ENCODE assay signal across 8 cellular contexts in genomic region chr9:5587024-5587423, GRCh38. TPM values are rescaled to one million over a fixed set of nuclear protein-coding genes. Genes with fewer than 3 reads are reported as not detected.
DNase-seq lines count a peak whose midpoint lies in the region; ATAC-seq, FAIRE-seq and TF ChIP-seq lines count a peak whose summit lies in the region.

No MANE protein-coding gene starts in this region.

- H3K4me2 ChIP-seq in endothelial cell of umbilical vein (ENCODE audit: insufficient read depth, low read length): no peak overlapping the region

- H3K9ac ChIP-seq in endothelial cell of umbilical vein (replicated peaks; ENCODE audit: extremely low read depth, insufficient read depth, low read length): no peak overlapping the region

- ATAC-seq in GM18502 (IDR thresholded peaks at IDR 0.05; ENCODE audit: poor library complexity, unreplicated experiment) (peak; percentile 24), HG03439 (IDR thresholded peaks at IDR 0.05; ENCODE audit: unreplicated experiment) (no peak)

- no peak overlapping the region for H2AFZ ChIP-seq in endothelial cell of umbilical vein (ENCODE audit: low read depth, low read length)

- no peak overlapping the region for H3K4me3 Mint-ChIP-seq in T-helper 2 cell treated with Interferon-gamma antibody and Interleukin-4, amounts not matched to agents 5 μg/mL and 100 μg/mL, for 36 hours

- peaks cover 32% of the 10 kb centered on the region for H3K4me1 ChIP-seq in endothelial cell of umbilical vein (ENCODE audit: control insufficient read depth, extremely low read depth, insufficient read depth, low read length)

- H3K27ac ChIP-seq in endothelial cell of umbilical vein (ENCODE audit: insufficient read depth, low read depth, low read length): peak overlapping the region; percentile 55

- H4K20me1 ChIP-seq in endothelial cell of umbilical vein (replicated peaks; ENCODE audit: control insufficient read depth, extremely low read depth, insufficient read depth, low read length): no peaks in the 10 kb centered on the region

- no peaks in the 10 kb centered on the region for H3K27me3 Mint-ChIP-seq in T-helper 2 cell treated with Interferon-gamma antibody and Interleukin-4, amounts not matched to agents 5 μg/mL and 100 μg/mL, for 36 hours (ENCODE audit: low read depth)

- no peaks in the 10 kb centered on the region for H3K9me3 ChIP-seq in endothelial cell of umbilical vein (replicated peaks; ENCODE audit: control insufficient read depth, insufficient read depth, low read length)

- H3K27ac Mint-ChIP-seq in T-helper 2 cell treated with Interferon-gamma antibody and Interleukin-4, amounts not matched to agents 5 μg/mL and 100 μg/mL, for 36 hours: peak overlapping the region; percentile 92

- H3K4me1 Mint-ChIP-seq in T-helper 2 cell treated with Interferon-gamma antibody and Interleukin-4, amounts not matched to agents 5 μg/mL and 100 μg/mL, for 36 hours (ENCODE audit: low read depth): peaks cover 42% of the 10 kb centered on the region

- dilution Hi-C loops in endothelial cell of umbilical vein (cut with MboI; ENCODE audit: extremely low pct_ligation_motif_present, low sequenced_read_pairs): no loop called here

- intact Hi-C loops in endothelial cell of umbilical vein (cut with micrococcal nuclease): loop anchor here (2.0 kb wide), 1 partner anchor 76 kb away; the partner anchor contains the start of gene PDCD1LG2

- DNase-seq in T-helper 2 cell treated with Interferon-gamma antibody and Interleukin-4, amounts not matched to agents 5 μg/mL and 100 μg/mL, for 36 hours (ENCODE audit: low spot score): peak; percentile 63
- DNase-seq in endothelial cell of umbilical vein (ENCODE audit: low read depth, low spot score): no peak
- DNase-seq in stimulated activated CD4-positive, alpha-beta T cell treated with anti-CD3 and anti-CD28 coated beads, Interleukin-4, amount 100 ng/mL, for 1 hour: peak; percentile 16
- no peak for DNase-seq in SW 1271 (lab: John Stamatoyannopoulos, UW)
- no peak for DNase-seq in cerebellar cortex (ENCODE audit: low spot score)
- no peak for DNase-seq in cerebellum (ENCODE audit: low spot score)

- peak; percentile 48 for FAIRE-seq in endothelial cell of umbilical vein (lab: Jason Lieb, UNC)

- CTCF ChIA-PET in endothelial cell of umbilical vein (lab: Charles Lee): interaction anchor here (1.0 to 5.5 kb wide), 5 partner anchors 76 to 598 kb away, joined by 3 to 53 read pairs (median 9); partner anchors contain the start of genes CD274 and INSL6

- H3K9me3 Mint-ChIP-seq in T-helper 2 cell treated with Interferon-gamma antibody and Interleukin-4, amounts not matched to agents 5 μg/mL and 100 μg/mL, for 36 hours: peaks cover under 1% of the 10 kb centered on the region

- H3K79me2 ChIP-seq in endothelial cell of umbilical vein (ENCODE audit: control insufficient read depth, insufficient read depth, low read length): no peaks in the 10 kb centered on the region

- H3K27me3 ChIP-seq in endothelial cell of umbilical vein (ENCODE audit: control insufficient read depth in 2 of 2, insufficient read depth in 2 of 2, low read length in 2 of 2): no peaks in the 10 kb centered on the region

- no peak overlapping the region for H3K4me3 ChIP-seq in endothelial cell of umbilical vein (replicated peaks in 1 of 3; ENCODE audit: insufficient read depth in 1 of 3, low read depth in 1 of 3, low read length in 3 of 3)

- no peak for TF ChIP-seq CTCF in endothelial cell of umbilical vein (IDR thresholded peaks at IDR 0.05; ENCODE audit: extremely low read depth in 1 of 2, insufficient read depth in 1 of 2, low read depth in 1 of 2, low read length in 2 of 2)

- POLR2A ChIA-PET in endothelial cell of umbilical vein (lab: Charles Lee): interaction anchor here (0.9 kb wide), 1 partner anchor 135 kb away, joined by 6 read pairs; no protein-coding TSS in a partner anchor

- H3K9me1 ChIP-seq in endothelial cell of umbilical vein (replicated peaks; ENCODE audit: control insufficient read depth, extremely low read depth, insufficient read depth, low read length): no peaks in the 10 kb centered on the region

- H3K36me3 ChIP-seq in endothelial cell of umbilical vein (ENCODE audit: control insufficient read depth in 2 of 2, extremely low read depth in 1 of 2, insufficient read depth in 2 of 2, low read length in 2 of 2): no peaks in the 10 kb centered on the region

- no TSS peak for BruUV-seq in endothelial cell of umbilical vein (replicated peaks; lab: Mats Ljungman, UMichigan)

- TF ChIP-seq POLR2A in endothelial cell of umbilical vein (IDR thresholded peaks at IDR 0.05; ENCODE audit: low read depth, low read length): no peak

- peaks cover 3% of the 10 kb centered on the region for H3K36me3 Mint-ChIP-seq in T-helper 2 cell treated with Interferon-gamma antibody and Interleukin-4, amounts not matched to agents 5 μg/mL and 100 μg/mL, for 36 hours (ENCODE audit: low read depth)

TF ChIP-seq in endothelial cell of umbilical vein, 7 proteins besides CTCF, POLR2A, EP300 and RAD21:
- TF ChIP-seq MYC (IDR thresholded peaks at IDR 0.05; ENCODE audit: low read depth, low read length) (no peak), MAX (IDR thresholded peaks at IDR 0.05; ENCODE audit: insufficient read depth, insufficient read length) (no peak), POLR2AphosphoS5 (IDR thresholded peaks at IDR 0.05; ENCODE audit: insufficient read depth, low read depth, low read length) (no peak), JUN (IDR thresholded peaks at IDR 0.05; ENCODE audit: borderline replicate concordance, insufficient read depth, insufficient read length, low read depth) (no peak), FOS (IDR thresholded peaks at IDR 0.05; ENCODE audit: borderline replicate concordance, insufficient read depth, low read length) (no peak), GATA2 (IDR thresholded peaks at IDR 0.05; ENCODE audit: insufficient read depth, insufficient read length, low read depth, low read length) (no peak), EZH2 (IDR thresholded peaks at IDR 0.05; ENCODE audit: borderline replicate concordance, low read depth, low read length, severe bottlenecking) (no peak)
TF ChIP-seq in endothelial cell of umbilical vein: peak in this region for 0.

RNA-seq across cellular contexts. Expression of gene RIC1, which starts 41.9 kb away (rescaled TPM):
- 23.5 and 24.8 TPM in 2 replicates for total RNA-seq in endothelial cell of umbilical vein
- polyA plus RNA-seq in endothelial cell of umbilical vein: 14.0 and 14.2 TPM in 2 replicates
- polyA plus RNA-seq in endothelial cell of umbilical vein (2011; cell fraction: cytosol; rRNA removed): 10.9 and 13.3 TPM in 2 replicates
- polyA plus RNA-seq in endothelial cell of umbilical vein (2011; cell fraction: nucleus; rRNA removed): 58.3 and 58.6 TPM in 2 replicates
- polyA plus RNA-seq in endothelial cell of umbilical vein (2012): 15.6 and 17.7 TPM in 2 replicates
- polyA minus RNA-seq in endothelial cell of umbilical vein: 60.0 and 65.5 TPM in 2 replicates
- 14.2 TPM for polyA minus RNA-seq in endothelial cell of umbilical vein (2011; cell fraction: cytosol; rRNA and poly(A)+ RNA removed)
- polyA minus RNA-seq in endothelial cell of umbilical vein (2011; cell fraction: nucleus; rRNA and poly(A)+ RNA removed): 94.0 and 134 TPM in 2 replicates
- total RNA-seq in cerebellum: 33.8 TPM

Comparison
In these comparisons a context has a peak if more than half of its experiments do, and no peak if none do; other contexts are left out.
1. DNase-seq: peak in T-helper 2 cell treated with Interferon-gamma antibody and Interleukin-4, amounts not matched to agents 5 μg/mL and 100 μg/mL, for 36 hours (single experiment) and stimulated activated CD4-positive, alpha-beta T cell treated with anti-CD3 and anti-CD28 coated beads, Interleukin-4, amount 100 ng/mL, for 1 hour (single experiment); none in endothelial cell of umbilical vein (single experiment), SW 1271 (0 of 2), cerebellar cortex (single experiment) and cerebellum (single experiment).